ENCODE assay signal across 17 cellular contexts in the genomic region with DNA sequence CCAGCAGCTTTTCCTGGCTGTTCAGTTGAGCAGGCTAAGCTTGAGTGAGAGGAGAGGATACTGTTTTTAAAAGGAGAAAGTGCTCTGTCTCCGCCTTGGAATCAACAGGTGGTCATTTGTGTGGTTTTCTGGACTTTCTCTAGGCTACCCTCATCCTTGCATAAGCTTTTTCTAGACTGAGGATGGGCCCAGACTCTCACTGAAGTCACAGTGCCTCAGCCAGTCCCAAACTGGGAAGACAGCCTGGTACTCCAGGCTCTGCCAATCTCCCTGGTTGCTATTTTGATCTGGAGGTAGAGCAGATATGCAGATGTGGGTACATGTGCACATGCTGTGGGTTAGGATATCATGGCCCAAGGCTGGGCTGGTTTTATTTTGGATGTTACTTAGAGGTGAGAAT. TPM values are rescaled to one million over a fixed set of nuclear protein-coding genes. Genes with fewer than 3 reads are reported as not detected.
"Had no signal": no experiment of that assay in that cellular context is flagged by ENCODE, and none has a peak within 500 bp of the region (broad histone marks: within the 10 kb centered on the region; RNA-seq: fewer than 3 reads in every experiment).

No MANE protein-coding gene starts in this region.

- H3K27me3 ChIP-seq: tibial artery had no signal

- DNase-seq: caudate nucleus; colonic mucosa; dermis blood vessel endothelial cell; endodermal cell; erythroblast; foreskin keratinocyte; hippocampal formation; kidney glomerular epithelial cell; lower lobe of right lung; naive thymus-derived CD4-positive, alpha-beta T cell; nephron progenitor cell; stimulated activated CD4-positive, alpha-beta T cell treated with anti-CD3 and anti-CD28 coated beads, Interleukin-2, amount 100 ng/mL, for 48 hours; stimulated activated naive CD8-positive, alpha-beta T cell treated with anti-CD3 and anti-CD28 coated beads, Interleukin-15, Interleukin-2, amounts not matched to agents 100 U/mL and 50 U/mL, for 24 hours; tibial artery had no signal

- H3K9me3 ChIP-seq: colonic mucosa, lower lobe of right lung, suprapubic skin, tibial artery had no signal

- H3K27ac ChIP-seq: colonic mucosa, foreskin keratinocyte, lower lobe of right lung, suprapubic skin had no signal

- H3K4me1 ChIP-seq: colonic mucosa, foreskin keratinocyte, suprapubic skin had no signal

- ATAC-seq: foreskin keratinocyte; left lobe of liver; lower lobe of right lung; naive thymus-derived CD4-positive, alpha-beta T cell; stimulated activated naive CD8-positive, alpha-beta T cell treated with anti-CD3 and anti-CD28 coated beads, Interleukin-15, Interleukin-2, amounts not matched to agents 100 U/mL and 50 U/mL, for 24 hours had no signal

- H3K36me3 ChIP-seq: colonic mucosa, lower lobe of right lung, suprapubic skin, tibial artery had no signal

- H3K4me3 ChIP-seq: colonic mucosa, lower lobe of right lung, smooth muscle cell, suprapubic skin, tibial artery had no signal

RNA-seq across cellular contexts. Expression of a gene that starts 7.0 kb away (rescaled TPM):
- total RNA-seq: foreskin keratinocyte; naive thymus-derived CD4-positive, alpha-beta T cell had no signal
